ENCODE assay signal across 17 cellular contexts in genomic region chr22:27780161-27780575, GRCh38. TPM values are rescaled to one million over a fixed set of nuclear protein-coding genes. Genes with fewer than 3 reads are reported as not detected.
DNase-seq lines count a peak whose midpoint lies in the region; ATAC-seq and TF ChIP-seq lines count a peak whose summit lies in the region.
"Had no signal": no experiment of that assay in that cellular context is flagged by ENCODE, and none has a peak within 500 bp of the region (broad histone marks: within the 10 kb centered on the region; RNA-seq: fewer than 3 reads in every experiment).

No MANE protein-coding gene starts in this region.

- 56% methylated on average over 8 of the region's 9 CpGs for WGBS in esophagus muscularis mucosa

- peaks cover 47% of the 10 kb centered on the region for H3K4me1 Mint-ChIP-seq in type B pancreatic cell (ENCODE audit: unreplicated experiment)
- H3K4me1 Mint-ChIP-seq: activated CD4-positive, alpha-beta T cell treated with anti-CD3 and anti-CD28 coated beads, Interleukin-2, amount 10 ng/mL, durations not matched to agents 7 days and 5 days had no signal

- H3K4me3 Mint-ChIP-seq in type B pancreatic cell, result no peak overlapping the region
- H3K4me3 Mint-ChIP-seq: activated CD4-positive, alpha-beta T cell treated with anti-CD3 and anti-CD28 coated beads, Interleukin-2, amount 10 ng/mL, durations not matched to agents 7 days and 5 days; activated T-cell treated with anti-CD3 and anti-CD28 coated beads, Interleukin-2, amount 50 U/mL, for 72 hours; T-helper 2 cell treated with Interferon-gamma antibody and Interleukin-4, amounts not matched to agents 5 μg/mL and 100 μg/mL, for 36 hours had no signal

- no peaks in the 10 kb centered on the region for H3K36me3 ChIP-seq in esophagus muscularis mucosa
- H3K36me3 ChIP-seq in lower lobe of right lung, result no peaks in the 10 kb centered on the region
- H3K36me3 ChIP-seq in thoracic aorta, result no peaks in the 10 kb centered on the region
- H3K36me3 ChIP-seq in left lung, result no peaks in the 10 kb centered on the region
- H3K36me3 ChIP-seq: BE2C, pancreas, thyroid gland had no signal

- H3K27me3 ChIP-seq in esophagus muscularis mucosa, result no peaks in the 10 kb centered on the region
- H3K27me3 ChIP-seq in lower lobe of right lung (ENCODE audit: low read depth), result peaks cover 9% of the 10 kb centered on the region
- H3K27me3 ChIP-seq in thoracic aorta (replicated peaks; ENCODE audit: insufficient read depth), result no peaks in the 10 kb centered on the region
- H3K27me3 ChIP-seq in left lung, result peaks cover 0 to 20% of the 10 kb centered on the region in 2 donors
- H3K27me3 ChIP-seq: BE2C, pancreas, thyroid gland had no signal

- peaks cover 5% of the 10 kb centered on the region for H3K36me3 Mint-ChIP-seq in type B pancreatic cell

- no peak overlapping the region for H3K27ac Mint-ChIP-seq in type B pancreatic cell
- H3K27ac Mint-ChIP-seq: activated CD4-positive, alpha-beta T cell treated with anti-CD3 and anti-CD28 coated beads, Interleukin-2, amount 10 ng/mL, durations not matched to agents 7 days and 5 days; activated T-cell treated with anti-CD3 and anti-CD28 coated beads, Interleukin-2, amount 50 U/mL, for 72 hours; T-helper 2 cell treated with Interferon-gamma antibody and Interleukin-4, amounts not matched to agents 5 μg/mL and 100 μg/mL, for 36 hours had no signal

- TF ChIP-seq EP300 in Ishikawa (IDR thresholded peaks at IDR 0.05; ENCODE audit: borderline replicate concordance) (no peak), esophagus muscularis mucosa (IDR thresholded peaks at IDR 0.05) (no peak)

- H3K4me3 ChIP-seq in esophagus muscularis mucosa (no peak overlapping the region), lower lobe of right lung (no peak overlapping the region), thoracic aorta (no peak overlapping the region), left lung (no peak overlapping the region)
- H3K4me3 ChIP-seq: pancreas, thyroid gland had no signal

- no peak for TF ChIP-seq POLR2A in esophagus muscularis mucosa (IDR thresholded peaks at IDR 0.05; ENCODE audit: low read depth)

- TF ChIP-seq RAD21 in Ishikawa (IDR thresholded peaks at IDR 0.05; ENCODE audit: low read depth), result no peak

- intact Hi-C loops in esophagus muscularis mucosa (cut with DNase I) (no loop called here), lower lobe of right lung (cut with DNase I) (no loop called here), left lung (cut with DNase I) (no loop called here)

- H3K27ac ChIP-seq in esophagus muscularis mucosa (replicated peaks in 1 of 4) (peak overlapping the region; percentile 82 to 95 (median 92)), lower lobe of right lung (peak overlapping the region; percentile 37), thoracic aorta (peak overlapping the region; percentile 60 to 95), left lung (peak overlapping the region in 1 of 2 donors; percentile 55)
- H3K27ac ChIP-seq: pancreas had no signal

- TF ChIP-seq CTCF in esophagus muscularis mucosa (IDR thresholded peaks at IDR 0.05), result no peak
- TF ChIP-seq CTCF in lower lobe of right lung (IDR thresholded peaks at IDR 0.05), result no peak
- TF ChIP-seq CTCF in thoracic aorta (IDR thresholded peaks at IDR 0.05), result no peak
- TF ChIP-seq CTCF in type B pancreatic cell (conservative IDR thresholded peaks at IDR 0.05), result no peak
- no peak for TF ChIP-seq CTCF in left lung (IDR thresholded peaks at IDR 0.05)

- ATAC-seq in lower lobe of right lung, result peak in 1 of 2 donors; percentile 34
- ATAC-seq in thoracic aorta (ENCODE audit: insufficient number of reproducible peaks, low FRiP score, low read depth), result no peak
- ATAC-seq in GM21360 (IDR thresholded peaks at IDR 0.05; ENCODE audit: unreplicated experiment), result no peak
- ATAC-seq in left lung, result no peak
- ATAC-seq: activated T-cell treated with anti-CD3 and anti-CD28 coated beads, Interleukin-2, amount 50 U/mL, for 72 hours had no signal

- H3K27me3 Mint-ChIP-seq in type B pancreatic cell, result peaks cover 3% of the 10 kb centered on the region

- no peaks in the 10 kb centered on the region for H3K9me3 Mint-ChIP-seq in type B pancreatic cell
- H3K9me3 Mint-ChIP-seq: activated CD4-positive, alpha-beta T cell treated with anti-CD3 and anti-CD28 coated beads, Interleukin-2, amount 10 ng/mL, durations not matched to agents 7 days and 5 days; activated T-cell treated with anti-CD3 and anti-CD28 coated beads, Interleukin-2, amount 50 U/mL, for 72 hours; T-helper 2 cell treated with Interferon-gamma antibody and Interleukin-4, amounts not matched to agents 5 μg/mL and 100 μg/mL, for 36 hours had no signal

- H3K4me1 ChIP-seq in esophagus muscularis mucosa, result peaks cover 31 to 91% (median 88%) of the 10 kb centered on the region in 4 donors
- peaks cover 38% of the 10 kb centered on the region for H3K4me1 ChIP-seq in lower lobe of right lung
- H3K4me1 ChIP-seq in thoracic aorta (ENCODE audit: control insufficient read depth in 1 of 2, low read depth in 2 of 2), result peaks cover 66 to 100% of the 10 kb centered on the region in 2 donors
- H3K4me1 ChIP-seq in left lung, result peaks cover 6 to 12% of the 10 kb centered on the region in 2 donors
- H3K4me1 ChIP-seq: pancreas had no signal

- H3K9me3 ChIP-seq in esophagus muscularis mucosa, result no peaks in the 10 kb centered on the region
- no peaks in the 10 kb centered on the region for H3K9me3 ChIP-seq in lower lobe of right lung
- H3K9me3 ChIP-seq in thoracic aorta, result no peaks in the 10 kb centered on the region
- peaks cover 0 to 3% of the 10 kb centered on the region in 2 donors for H3K9me3 ChIP-seq in left lung
- H3K9me3 ChIP-seq: BE2C, pancreas, thyroid gland had no signal

- DNase-seq in esophagus muscularis mucosa (ENCODE audit: extremely low spot score) (no peak), lower lobe of right lung (no peak), thoracic aorta (ENCODE audit: low spot score) (no peak), type B pancreatic cell (ENCODE audit: extremely low spot score, unreplicated experiment) (no peak), left lung (no peak)
- DNase-seq in activated CD4-positive, alpha-beta T cell treated with anti-CD3 and anti-CD28 coated beads, Interleukin-2, amount 50 U/mL, for 4 hours, result no peak
- DNase-seq: activated CD4-positive, alpha-beta T cell treated with anti-CD3 and anti-CD28 coated beads, Interleukin-2, amount 10 ng/mL, durations not matched to agents 7 days and 5 days; activated T-cell treated with anti-CD3 and anti-CD28 coated beads, Interleukin-2, amount 50 U/mL, for 72 hours; BE2C; DMS 273 treated with DMSO at 0.1 percent for 48 hours; NCI-H2029; NCI-H748 treated with DMSO at 0.1 percent for 48 hours; pancreas; thyroid gland had no signal

TF ChIP-seq in Ishikawa, 13 proteins besides CTCF, POLR2A, EP300 and RAD21:
- TF ChIP-seq CREB1 (IDR thresholded peaks at IDR 0.05; ENCODE audit: low read depth) (no peak), CEBPB (IDR thresholded peaks at IDR 0.05) (peak; percentile 49)

RNA-seq across cellular contexts. Expression of gene MN1, which starts 21.4 kb away (rescaled TPM):
- total RNA-seq in esophagus muscularis mucosa, result 10 to 100 TPM; 16.2 to 47.3 (median 29.0) TPM
- 6.5 TPM for total RNA-seq in lower lobe of right lung
- total RNA-seq in thoracic aorta, result 10 to 100 TPM; 30.1 to 39.8 TPM
- 1.7 and 17.0 TPM in 2 replicates for total RNA-seq in type B pancreatic cell (ENCODE audit: low replicate concordance)
- total RNA-seq in left lung, result 1 to 10 TPM; 5.1 to 7.4 TPM
